In the genomic region with DNA sequence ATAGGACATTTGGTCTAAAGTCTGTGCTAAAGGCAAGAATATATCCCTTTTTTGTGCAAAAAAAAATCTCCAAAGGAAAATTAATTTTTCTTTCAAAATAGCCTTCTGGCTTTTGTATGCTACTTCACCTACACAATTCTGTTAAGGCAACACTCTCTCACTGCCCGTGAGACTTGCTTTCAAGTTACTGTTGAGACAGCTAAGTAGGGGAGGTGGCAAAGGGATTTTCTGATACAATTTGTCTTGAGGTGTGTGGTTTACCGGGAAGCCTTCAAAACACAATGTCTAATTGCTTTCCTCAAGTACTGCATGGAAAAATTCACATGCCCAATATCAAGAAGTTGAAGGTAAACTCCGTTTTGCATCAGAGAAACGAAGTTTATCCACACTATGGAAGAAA, we compare ENCODE assay signal across 1 cellular context.
TF ChIP-seq lines count a peak whose summit lies in the region.

No MANE protein-coding gene starts in this region.

TF ChIP-seq in WTC11, 78 proteins besides CTCF, POLR2A, EP300 and RAD21:
- no peak for TF ChIP-seq E2F4 (CRISPR knock-in tag; IDR thresholded peaks at IDR 0.05; ENCODE audit: borderline replicate concordance, low read depth)
- TF ChIP-seq ATF1 (CRISPR knock-in tag; IDR thresholded peaks at IDR 0.05): no peak
- no peak for TF ChIP-seq MXD4 (CRISPR knock-in tag; IDR thresholded peaks at IDR 0.05; ENCODE audit: borderline replicate concordance)
- TF ChIP-seq FOXK1 (CRISPR knock-in tag; IDR thresholded peaks at IDR 0.05): no peak
- no peak for TF ChIP-seq ZNF263 (CRISPR knock-in tag; IDR thresholded peaks at IDR 0.05; ENCODE audit: low read depth)
- TF ChIP-seq AFF4 (CRISPR knock-in tag; IDR thresholded peaks at IDR 0.05; ENCODE audit: borderline replicate concordance): no peak
- no peak for TF ChIP-seq RORB (CRISPR knock-in tag; IDR thresholded peaks at IDR 0.05)
- TF ChIP-seq, protein P1, sequence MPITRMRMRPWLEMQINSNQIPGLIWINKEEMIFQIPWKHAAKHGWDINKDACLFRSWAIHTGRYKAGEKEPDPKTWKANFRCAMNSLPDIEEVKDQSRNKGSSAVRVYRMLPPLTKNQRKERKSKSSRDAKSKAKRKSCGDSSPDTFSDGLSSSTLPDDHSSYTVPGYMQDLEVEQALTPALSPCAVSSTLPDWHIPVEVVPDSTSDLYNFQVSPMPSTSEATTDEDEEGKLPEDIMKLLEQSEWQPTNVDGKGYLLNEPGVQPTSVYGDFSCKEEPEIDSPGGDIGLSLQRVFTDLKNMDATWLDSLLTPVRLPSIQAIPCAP (CRISPR knock-in tag; IDR thresholded peaks at IDR 0.05): no peak
- TF ChIP-seq ZNF219 (CRISPR knock-in tag; IDR thresholded peaks at IDR 0.05; ENCODE audit: borderline replicate concordance): no peak
- TF ChIP-seq, protein P2, sequence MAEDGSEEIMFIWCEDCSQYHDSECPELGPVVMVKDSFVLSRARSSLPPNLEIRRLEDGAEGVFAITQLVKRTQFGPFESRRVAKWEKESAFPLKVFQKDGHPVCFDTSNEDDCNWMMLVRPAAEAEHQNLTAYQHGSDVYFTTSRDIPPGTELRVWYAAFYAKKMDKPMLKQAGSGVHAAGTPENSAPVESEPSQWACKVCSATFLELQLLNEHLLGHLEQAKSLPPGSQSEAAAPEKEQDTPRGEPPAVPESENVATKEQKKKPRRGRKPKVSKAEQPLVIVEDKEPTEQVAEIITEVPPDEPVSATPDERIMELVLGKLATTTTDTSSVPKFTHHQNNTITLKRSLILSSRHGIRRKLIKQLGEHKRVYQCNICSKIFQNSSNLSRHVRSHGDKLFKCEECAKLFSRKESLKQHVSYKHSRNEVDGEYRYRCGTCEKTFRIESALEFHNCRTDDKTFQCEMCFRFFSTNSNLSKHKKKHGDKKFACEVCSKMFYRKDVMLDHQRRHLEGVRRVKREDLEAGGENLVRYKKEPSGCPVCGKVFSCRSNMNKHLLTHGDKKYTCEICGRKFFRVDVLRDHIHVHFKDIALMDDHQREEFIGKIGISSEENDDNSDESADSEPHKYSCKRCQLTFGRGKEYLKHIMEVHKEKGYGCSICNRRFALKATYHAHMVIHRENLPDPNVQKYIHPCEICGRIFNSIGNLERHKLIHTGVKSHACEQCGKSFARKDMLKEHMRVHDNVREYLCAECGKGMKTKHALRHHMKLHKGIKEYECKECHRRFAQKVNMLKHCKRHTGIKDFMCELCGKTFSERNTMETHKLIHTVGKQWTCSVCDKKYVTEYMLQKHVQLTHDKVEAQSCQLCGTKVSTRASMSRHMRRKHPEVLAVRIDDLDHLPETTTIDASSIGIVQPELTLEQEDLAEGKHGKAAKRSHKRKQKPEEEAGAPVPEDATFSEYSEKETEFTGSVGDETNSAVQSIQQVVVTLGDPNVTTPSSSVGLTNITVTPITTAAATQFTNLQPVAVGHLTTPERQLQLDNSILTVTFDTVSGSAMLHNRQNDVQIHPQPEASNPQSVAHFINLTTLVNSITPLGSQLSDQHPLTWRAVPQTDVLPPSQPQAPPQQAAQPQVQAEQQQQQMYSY (CRISPR knock-in tag; IDR thresholded peaks at IDR 0.05): no peak
- TF ChIP-seq FOXJ3 (CRISPR knock-in tag; IDR thresholded peaks at IDR 0.05; ENCODE audit: borderline replicate concordance): no peak
